Comparison of ENCODE assay signal across 8 cellular contexts in the genomic region with DNA sequence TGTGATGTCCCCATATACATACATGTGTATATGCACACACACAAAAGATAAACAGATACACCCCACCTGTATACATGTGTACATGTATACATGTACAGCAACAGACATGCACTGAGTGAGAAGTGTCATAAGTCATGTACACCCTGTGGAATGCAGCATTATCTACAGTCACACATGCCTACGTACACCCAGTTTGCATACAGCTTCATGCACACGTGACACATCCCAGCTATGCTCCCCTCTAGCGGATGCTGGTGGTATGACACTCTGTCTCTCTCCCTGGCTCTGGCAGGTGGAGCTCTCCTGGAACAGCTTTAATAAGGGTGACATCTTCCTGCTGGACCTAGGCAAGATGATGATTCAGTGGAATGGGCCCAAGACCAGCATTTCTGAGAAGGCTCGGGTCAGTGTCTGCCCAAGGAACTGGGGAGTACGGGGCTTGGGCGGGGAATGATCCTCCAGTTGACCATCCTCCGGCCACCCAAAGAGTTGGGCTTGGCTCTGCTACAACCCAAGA. TPM values are rescaled to one million over a fixed set of nuclear protein-coding genes. Genes with fewer than 3 reads are reported as not detected.
DNase-seq lines count a peak whose midpoint lies in the region; ATAC-seq and TF ChIP-seq lines count a peak whose summit lies in the region.

No MANE protein-coding gene starts in this region.

- H3K36me3 ChIP-seq in SJSA1 (no peaks in the 10 kb centered on the region), vagina (peaks cover 4 to 6% of the 10 kb centered on the region in 2 donors)

- peak; percentile 37 for ATAC-seq in GM21737 (IDR thresholded peaks at IDR 0.05; ENCODE audit: unreplicated experiment)

- H3K36me3 Mint-ChIP-seq in progenitor cell of endocrine pancreas (ENCODE audit: insufficient read depth), result peaks cover 2% of the 10 kb centered on the region

- in situ Hi-C loops in G401 (cut with HindIII; ENCODE audit: low sequenced_read_pairs) (no loop called here), KBM-7 (cut with MboI; ENCODE audit: low pct_unique_long_range_greater_than_20kb, low sequenced_read_pairs) (no loop called here)

- TF ChIP-seq POLR2A in vagina (IDR thresholded peaks at IDR 0.05), result no peak

- intact Hi-C loops in vagina (cut with DNase I), result no loop called here

- no peaks in the 10 kb centered on the region for H3K27me3 ChIP-seq in SJSA1 (replicated peaks)
- H3K27me3 ChIP-seq in vagina, result no peaks in the 10 kb centered on the region

- H3K4me3 Mint-ChIP-seq in progenitor cell of endocrine pancreas (ENCODE audit: low read depth), result no peak overlapping the region

- no peaks in the 10 kb centered on the region for H3K9me3 Mint-ChIP-seq in progenitor cell of endocrine pancreas (ENCODE audit: low read depth)

- H3K27ac ChIP-seq in SJSA1 (no peak overlapping the region), vagina (peak overlapping the region; percentile 92)

- peak; percentile 77 for DNase-seq in G401 (ENCODE audit: low spot score)
- DNase-seq in KBM-7, result peak; percentile 87
- DNase-seq in SJSA1 (ENCODE audit: low read depth in 1 of 2, low spot score in 2 of 2), result peak; percentile 61 to 76
- DNase-seq in activated effector memory CD4-positive, alpha-beta T cell treated with anti-CD3 and anti-CD28 coated beads, Interleukin-2, amount 50 U/mL, for 16 hours, result peak; percentile 93
- DNase-seq in glomerular visceral epithelial cell (ENCODE audit: extremely low spot score), result peak; percentile 78
- peak; percentile 71 for DNase-seq in progenitor cell of endocrine pancreas (ENCODE audit: low spot score, unreplicated experiment)
- no peak for DNase-seq in vagina (ENCODE audit: extremely low spot score in 2 of 2)

- H3K4me1 Mint-ChIP-seq in progenitor cell of endocrine pancreas (ENCODE audit: low read depth), result peaks cover 32% of the 10 kb centered on the region

- H3K27me3 Mint-ChIP-seq in progenitor cell of endocrine pancreas, result peaks cover 7% of the 10 kb centered on the region

- H3K4me3 ChIP-seq in SJSA1 (no peak overlapping the region), vagina (no peak overlapping the region)

- H3K4me1 ChIP-seq in SJSA1 (replicated peaks) (peaks cover 12% of the 10 kb centered on the region), vagina (peaks cover 39% of the 10 kb centered on the region)

- TF ChIP-seq CTCF in progenitor cell of endocrine pancreas (IDR thresholded peaks at IDR 0.05; ENCODE audit: unreplicated experiment) (peak; percentile 80), vagina (IDR thresholded peaks at IDR 0.05) (peak; percentile 74 to 87 (median 86))

- H3K9me3 ChIP-seq in SJSA1 (replicated peaks) (no peaks in the 10 kb centered on the region), vagina (no peaks in the 10 kb centered on the region)

- peak overlapping the region; percentile 70 for H3K27ac Mint-ChIP-seq in progenitor cell of endocrine pancreas

RNA-seq across cellular contexts. Expression of a gene that starts 6.3 kb away (rescaled TPM):
- total RNA-seq in G401 (2014; rRNA removed; shearing (Covaris generic)), result 7.1 and 8.2 TPM in 2 replicates
- 0.13 and 0.16 TPM in 2 replicates for total RNA-seq in SJSA1 (2014; rRNA removed; shearing (Covaris generic))
- 6.8 and 7.6 TPM in 2 replicates for total RNA-seq in progenitor cell of endocrine pancreas
- 7.9 TPM for total RNA-seq in vagina

RNA-seq across cellular contexts. Expression of a gene that starts 32.6 kb away (rescaled TPM):
- 8.7 and 9.0 TPM in 2 replicates for total RNA-seq in G401 (2014; rRNA removed; shearing (Covaris generic))
- total RNA-seq in SJSA1 (2014; rRNA removed; shearing (Covaris generic)), result 2.9 and 4.8 TPM in 2 replicates
- 30.0 and 33.3 TPM in 2 replicates for total RNA-seq in progenitor cell of endocrine pancreas
- 68.5 TPM for total RNA-seq in vagina

RNA-seq across cellular contexts. Expression of a gene that starts 42.2 kb away (rescaled TPM):
- not detected in 2 replicates for total RNA-seq in G401 (2014; rRNA removed; shearing (Covaris generic))
- total RNA-seq in SJSA1 (2014; rRNA removed; shearing (Covaris generic)), result not detected in 2 replicates
- total RNA-seq in progenitor cell of endocrine pancreas (1.3 and 1.8 TPM in 2 replicates), vagina (0.25 TPM)

Comparison
In these comparisons a context has a peak if more than half of its experiments do, and no peak if none do; other contexts are left out.
1. DNase-seq: peak in G401 (single experiment), KBM-7 (single experiment), SJSA1 (2 of 2), activated effector memory CD4-positive, alpha-beta T cell treated with anti-CD3 and anti-CD28 coated beads, Interleukin-2, amount 50 U/mL, for 16 hours (single experiment), glomerular visceral epithelial cell (single experiment) and progenitor cell of endocrine pancreas (single experiment); none in vagina (0 of 2).